8 cellular contexts compared by ENCODE assay signal in genomic region chr20:31666258-31667042, GRCh38. TPM values are rescaled to one million over a fixed set of nuclear protein-coding genes. Genes with fewer than 3 reads are reported as not detected.
DNase-seq lines count a peak whose midpoint lies in the region; ATAC-seq, FAIRE-seq and TF ChIP-seq lines count a peak whose summit lies in the region.

No MANE protein-coding gene starts in this region.

- H3K4me3 Mint-ChIP-seq in IgD-negative memory B cell: peak overlapping the region in 3 of 4 donors; percentile 11 to 63 (median 32)
- H3K4me3 Mint-ChIP-seq in stimulated activated naive CD8-positive, alpha-beta T cell treated with anti-CD3 and anti-CD28 coated beads, Interleukin-15, amount 100 ng/mL, for 72 hours: peak overlapping the region in 1 of 2 donors; percentile 41

- peaks cover 44% of the 10 kb centered on the region for H3K36me3 ChIP-seq in adipocyte (ENCODE audit: control insufficient read depth, insufficient read depth, low read length, severe bottlenecking)

- H3K9me3 ChIP-seq in adipocyte (ENCODE audit: control insufficient read depth, low read length): no peaks in the 10 kb centered on the region

- no peak for DNase-seq in adipocyte (ENCODE audit: low read depth)
- DNase-seq in left colon: peak; percentile 66 to 79
- peak in 1 of 2 donors; percentile 54 for DNase-seq in stimulated activated naive CD8-positive, alpha-beta T cell treated with anti-CD3 and anti-CD28 coated beads, Interleukin-15, amount 100 ng/mL, for 72 hours
- no peak for DNase-seq in GF-D8 (lab: John Stamatoyannopoulos, UW)
- DNase-seq in H54 (ENCODE audit: insufficient read length, low spot score): no peak
- no peak for DNase-seq in NCI-H510A treated with DMSO at 0.1 percent for 48 hours (lab: John Stamatoyannopoulos, UW)
- DNase-seq in NCI-H146 treated with DMSO at 0.1 percent for 48 hours (lab: John Stamatoyannopoulos, UW; ENCODE audit: unreplicated experiment): no peak

- FAIRE-seq in H54 (lab: Jason Lieb, UNC): no peak

- no peak for TF ChIP-seq POLR2A in H54 (IDR thresholded peaks at IDR 0.05; ENCODE audit: low read depth, low read length)

- peak; percentile 55 for ATAC-seq in left colon
- ATAC-seq in stimulated activated naive CD8-positive, alpha-beta T cell treated with anti-CD3 and anti-CD28 coated beads, Interleukin-15, amount 100 ng/mL, for 72 hours: peak; percentile 79

- peak overlapping the region; percentile 13 for H3K4me3 ChIP-seq in adipocyte (ENCODE audit: low read length)

- H3K27me3 Mint-ChIP-seq in IgD-negative memory B cell: no peaks in the 10 kb centered on the region
- no peaks in the 10 kb centered on the region for H3K27me3 Mint-ChIP-seq in stimulated activated naive CD8-positive, alpha-beta T cell treated with anti-CD3 and anti-CD28 coated beads, Interleukin-15, amount 100 ng/mL, for 72 hours

- intact Hi-C loops in left colon (cut with DNase I, micrococcal nuclease): loop anchor here in 1 of 2 donors (10.0 kb wide), 1 partner anchor 58 kb away; the partner anchor contains the start of gene BCL2L1

- peak overlapping the region; percentile 65 for H3K9ac ChIP-seq in adipocyte (ENCODE audit: low read length)

- H3K27ac Mint-ChIP-seq in IgD-negative memory B cell: peak overlapping the region; percentile 64 to 98 (median 82)
- H3K27ac Mint-ChIP-seq in stimulated activated naive CD8-positive, alpha-beta T cell treated with anti-CD3 and anti-CD28 coated beads, Interleukin-15, amount 100 ng/mL, for 72 hours: peak overlapping the region; percentile 79 to 92

- peaks cover 17 to 24% (median 20%) of the 10 kb centered on the region in 3 donors for H3K4me1 Mint-ChIP-seq in IgD-negative memory B cell
- H3K4me1 Mint-ChIP-seq in stimulated activated naive CD8-positive, alpha-beta T cell treated with anti-CD3 and anti-CD28 coated beads, Interleukin-15, amount 100 ng/mL, for 72 hours: peaks cover 97% of the 10 kb centered on the region

- no peaks in the 10 kb centered on the region for H3K27me3 ChIP-seq in adipocyte (replicated peaks; ENCODE audit: control insufficient read depth, insufficient read depth, low read length)

- no peaks in the 10 kb centered on the region for H3K9me3 Mint-ChIP-seq in IgD-negative memory B cell
- no peaks in the 10 kb centered on the region for H3K9me3 Mint-ChIP-seq in stimulated activated naive CD8-positive, alpha-beta T cell treated with anti-CD3 and anti-CD28 coated beads, Interleukin-15, amount 100 ng/mL, for 72 hours

- no peaks in the 10 kb centered on the region for H3K36me3 Mint-ChIP-seq in IgD-negative memory B cell

- peaks cover 78% of the 10 kb centered on the region for H3K4me1 ChIP-seq in adipocyte (ENCODE audit: control insufficient read depth, insufficient read depth, low read length)

RNA-seq across cellular contexts. Expression of gene COX4I2, which starts 28.7 kb away (rescaled TPM):
- polyA plus RNA-seq in IgD-negative memory B cell: 0.38 TPM
- under 1 TPM in 1 of 2 donors, not detected in 1; 0.67 TPM for total RNA-seq in left colon

RNA-seq across cellular contexts. Expression of gene BCL2L1, which starts 56.2 kb away (rescaled TPM):
- 9.8 TPM for polyA plus RNA-seq in IgD-negative memory B cell
- 10 to 100 TPM; 84.8 to 89.0 TPM for total RNA-seq in left colon

Comparison
In these comparisons a context has a peak if more than half of its experiments do, and no peak if none do; other contexts are left out.
1. DNase-seq: peak in left colon (2 of 2); none in adipocyte (single experiment), GF-D8 (single experiment), H54 (single experiment), NCI-H510A treated with DMSO at 0.1 percent for 48 hours (single experiment) and NCI-H146 treated with DMSO at 0.1 percent for 48 hours (single experiment).